15 cellular contexts compared by ENCODE assay signal in the genomic region with DNA sequence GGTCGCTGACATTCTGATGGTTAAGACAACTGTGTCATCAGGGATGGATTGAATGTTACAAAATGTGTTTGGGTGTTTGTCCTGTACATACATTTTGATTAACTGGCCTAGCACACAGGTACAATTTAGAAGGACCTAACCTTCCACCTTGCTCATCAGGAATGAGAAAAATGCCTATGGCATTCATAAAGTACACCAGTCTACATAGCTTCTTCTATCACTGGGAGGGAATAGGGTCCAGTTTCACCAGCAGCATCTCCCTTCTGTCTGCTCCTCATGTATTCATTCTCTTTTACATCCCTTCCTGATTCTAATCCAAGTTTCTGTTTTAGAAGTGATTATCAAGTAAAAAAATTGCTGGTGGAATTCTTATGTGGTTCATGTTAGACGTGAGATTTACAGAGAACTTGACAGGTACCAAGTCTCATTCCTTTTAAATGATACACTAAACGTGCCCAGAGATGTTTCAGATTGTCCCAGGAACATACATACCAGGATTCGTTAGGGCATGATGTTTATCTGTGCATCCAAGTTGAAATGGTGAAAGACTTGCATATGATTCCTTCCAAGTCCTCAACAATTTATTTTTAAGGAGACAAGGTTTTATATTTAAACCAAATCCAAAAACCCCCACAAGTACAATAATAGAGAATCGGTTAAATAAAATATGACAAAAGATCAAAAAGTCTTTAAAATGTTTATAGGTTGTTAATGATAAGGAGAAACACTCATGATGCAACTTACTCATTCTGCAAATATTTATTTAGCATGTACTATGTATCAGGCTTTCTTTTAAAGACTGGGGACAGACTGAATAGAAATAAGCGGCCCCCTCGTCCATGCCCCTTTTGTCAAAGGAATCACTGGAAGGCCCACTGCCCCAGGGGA.
"Had no signal": no experiment of that assay in that cellular context is flagged by ENCODE, and none has a peak within 500 bp of the region (broad histone marks: within the 10 kb centered on the region; RNA-seq: fewer than 3 reads in every experiment).

No MANE protein-coding gene starts in this region.

- H3K36me3 ChIP-seq: gastrocnemius medialis, heart right ventricle, left ventricle myocardium inferior, right lobe of liver, upper lobe of left lung had no signal

- H3K9me3 ChIP-seq: gastrocnemius medialis, heart right ventricle, left ventricle myocardium inferior, psoas muscle, right lobe of liver, upper lobe of left lung had no signal

- H3K27me3 ChIP-seq: right lobe of liver, upper lobe of left lung had no signal

- H3K4me3 ChIP-seq: dorsolateral prefrontal cortex, gastrocnemius medialis, heart right ventricle, left ventricle myocardium inferior, psoas muscle, right lobe of liver, upper lobe of left lung had no signal

- H3K4me1 ChIP-seq: gastrocnemius medialis, heart right ventricle, left ventricle myocardium inferior, psoas muscle, right lobe of liver, upper lobe of left lung had no signal

- DNase-seq: activated CD4-positive, alpha-beta memory T cell treated with anti-CD3 and anti-CD28 coated beads for 36 hours; activated gamma-delta T cell; activated naive CD8-positive, alpha-beta T cell treated with anti-CD3 and anti-CD28 coated beads for 36 hours; activated T-cell treated with anti-CD3 and anti-CD28 coated beads, Interleukin-2, amount 50 U/mL, for 48 hours; dorsolateral prefrontal cortex; gastrocnemius medialis; heart right ventricle; islet precursor cell; left ventricle myocardium inferior; mesendoderm; psoas muscle; right lobe of liver; stimulated activated CD4-positive, alpha-beta T cell treated with anti-CD3 and anti-CD28 coated beads, Interleukin-1b, Interleukin-23, amount 100 ng/mL, for 48 hours; stimulated activated naive B cell treated with anti-CD40 and anti-IgM and Interleukin-4, amounts not matched to agents 10 μg/mL and 1 μg/mL and 100 μg/mL, for 72 hours; upper lobe of left lung had no signal

- H3K27ac ChIP-seq: dorsolateral prefrontal cortex, gastrocnemius medialis, heart right ventricle, left ventricle myocardium inferior, psoas muscle, right lobe of liver, upper lobe of left lung had no signal
